ENCODE assay signal across 8 cellular contexts in the genomic region with DNA sequence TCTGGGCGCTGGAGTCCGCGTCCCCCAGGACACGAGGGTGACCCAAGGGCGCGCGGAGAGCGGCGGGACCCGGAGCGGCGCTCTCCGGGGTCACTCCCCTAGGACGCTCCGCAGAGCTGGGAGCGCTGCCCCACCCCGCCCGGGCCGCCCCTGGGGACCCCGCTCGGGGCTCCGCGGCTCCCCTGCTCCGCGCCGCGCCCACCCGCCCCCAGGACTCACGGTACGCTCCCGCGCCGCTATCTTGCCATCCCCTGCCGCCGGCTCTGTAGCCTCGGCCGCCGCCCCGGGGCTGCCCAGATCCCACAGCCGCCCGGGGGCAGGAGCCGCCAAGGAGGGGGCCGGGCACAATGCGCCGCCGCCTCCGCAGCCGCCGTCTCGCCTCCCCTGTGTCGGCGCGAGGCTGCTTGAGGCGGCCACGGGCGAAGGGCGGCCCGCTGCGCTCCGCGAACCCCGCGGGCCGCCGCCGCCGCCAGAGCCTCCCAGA. TPM values are rescaled to one million over a fixed set of nuclear protein-coding genes. Genes with fewer than 3 reads are reported as not detected.
DNase-seq lines count a peak whose midpoint lies in the region; ATAC-seq and TF ChIP-seq lines count a peak whose summit lies in the region.

No MANE protein-coding gene starts in this region.

- POLR2A ChIA-PET in AG04449 (lab: Yijun Ruan, JAX), result no interaction called here
- POLR2A ChIA-PET in HEK293 (lab: Yijun Ruan, JAX), result no interaction called here
- POLR2A ChIA-PET in activated CD8-positive, alpha-beta T cell treated with anti-CD3 and anti-CD28 coated beads, Interleukin-2, amount 10 ng/mL, durations not matched to agents 7 days and 5 days (lab: Charles Lee), result no interaction called here

- H3K4me1 Mint-ChIP-seq in activated CD8-positive, alpha-beta T cell treated with anti-CD3 and anti-CD28 coated beads, Interleukin-2, amount 10 ng/mL, durations not matched to agents 7 days and 5 days (ENCODE audit: low read depth), result peaks cover 13% of the 10 kb centered on the region

- no peak for TF ChIP-seq EP300 in sigmoid colon (IDR thresholded peaks at IDR 0.05)

- H3K4me3 ChIP-seq in AG04449 (ENCODE audit: low read depth, low read length), result peak overlapping the region; percentile 76
- peak overlapping the region; percentile 91 for H3K4me3 ChIP-seq in HEK293 (ENCODE audit: low read depth, low read length)
- H3K4me3 ChIP-seq in sigmoid colon, result peak overlapping the region; percentile 59 to 95 (median 82)

- TF ChIP-seq CTCF in AG04449 (IDR thresholded peaks at IDR 0.05; ENCODE audit: insufficient read depth, low read length, missing control alignments) (no peak), HEK293 (tag by site-specific recombination; IDR thresholded peaks at IDR 0.05) (no peak), sigmoid colon (IDR thresholded peaks at IDR 0.05) (no peak)

- WGBS in sigmoid colon, 2 donors, result 2 to 4% methylated on average over 67 of the region's 67 CpGs

- H3K36me3 ChIP-seq in HEK293 (ENCODE audit: control insufficient read depth in 2 of 2, insufficient read depth in 1 of 2, low read length in 2 of 2) (no peaks in the 10 kb centered on the region), sigmoid colon (no peaks in the 10 kb centered on the region)

- no peaks in the 10 kb centered on the region for H3K27me3 ChIP-seq in sigmoid colon

- H3K27ac Mint-ChIP-seq in activated CD8-positive, alpha-beta T cell treated with anti-CD3 and anti-CD28 coated beads, Interleukin-2, amount 10 ng/mL, durations not matched to agents 7 days and 5 days, result no peak overlapping the region

- H3K9me3 ChIP-seq in HEK293 (ENCODE audit: control insufficient read depth, insufficient read depth, low read depth, low read length) (no peaks in the 10 kb centered on the region), sigmoid colon (no peaks in the 10 kb centered on the region)

- no peaks in the 10 kb centered on the region for H3K9me3 Mint-ChIP-seq in activated CD8-positive, alpha-beta T cell treated with anti-CD3 and anti-CD28 coated beads, Interleukin-2, amount 10 ng/mL, durations not matched to agents 7 days and 5 days (ENCODE audit: insufficient read depth)

- ATAC-seq in activated CD8-positive, alpha-beta T cell treated with anti-CD3 and anti-CD28 coated beads, Interleukin-2, amount 10 ng/mL, durations not matched to agents 7 days and 5 days, result peak; percentile 26
- ATAC-seq in Right ventricle myocardium superior (ENCODE audit: poor library complexity), result peak; percentile 61

- no peak for TF ChIP-seq POLR2A in sigmoid colon (IDR thresholded peaks at IDR 0.05)

- H3K27ac ChIP-seq in HEK293 (ENCODE audit: extremely low read depth, low read depth, low read length) (peak overlapping the region; percentile 72; the same call in 1 of the 2 replicates), sigmoid colon (peak overlapping the region; percentile 93 to 98 (median 98))

- no peak for DNase-seq in AG04449 (ENCODE audit: low read depth, low spot score)
- no peak for DNase-seq in activated CD8-positive, alpha-beta T cell treated with anti-CD3 and anti-CD28 coated beads, Interleukin-2, amount 10 ng/mL, durations not matched to agents 7 days and 5 days
- DNase-seq in Right ventricle myocardium superior, result no peak
- DNase-seq in sigmoid colon, result no peak
- no peak for DNase-seq in effector CD4-positive, alpha-beta T cell
- DNase-seq in H4 (ENCODE audit: low spot score), result no peak
- DNase-seq in NCI-H82 treated with DMSO at 0.1 percent for 48 hours (lab: John Stamatoyannopoulos, UW; ENCODE audit: unreplicated experiment), result no peak

- H3K27me3 Mint-ChIP-seq in activated CD8-positive, alpha-beta T cell treated with anti-CD3 and anti-CD28 coated beads, Interleukin-2, amount 10 ng/mL, durations not matched to agents 7 days and 5 days (ENCODE audit: low read depth), result peaks cover 61% of the 10 kb centered on the region

- no peaks in the 10 kb centered on the region for H3K36me3 Mint-ChIP-seq in activated CD8-positive, alpha-beta T cell treated with anti-CD3 and anti-CD28 coated beads, Interleukin-2, amount 10 ng/mL, durations not matched to agents 7 days and 5 days (ENCODE audit: low read depth)

- intact Hi-C loops in Right ventricle myocardium superior (cut with DNase I) (loop anchor here (5.0 to 10.0 kb wide), 2 partner anchors 111 to 249 kb away; no protein-coding TSS in a partner anchor), sigmoid colon (cut with DNase I) (loop anchor here (2.0 to 10.0 kb wide), 6 partner anchors 89 to 939 kb away; a partner anchor contains a TSS)

- CTCF ChIA-PET in AG04449 (lab: Yijun Ruan, JAX), result interaction anchor here (1.0 to 5.6 kb wide), 6 partner anchors 10 to 253 kb away, joined by 3 to 102 read pairs (median 18); no protein-coding TSS in a partner anchor
- CTCF ChIA-PET in HEK293 (lab: Yijun Ruan, JAX), result interaction anchor here (1.1 to 5.2 kb wide), 5 partner anchors 10 to 252 kb away, joined by 3 to 44 read pairs (median 7); no protein-coding TSS in a partner anchor
- CTCF ChIA-PET in activated CD8-positive, alpha-beta T cell treated with anti-CD3 and anti-CD28 coated beads, Interleukin-2, amount 10 ng/mL, durations not matched to agents 7 days and 5 days (lab: Charles Lee), result no interaction called here

- H3K4me1 ChIP-seq in HEK293 (ENCODE audit: control insufficient read depth, insufficient read depth, low read length), result peaks cover 24% of the 10 kb centered on the region
- H3K4me1 ChIP-seq in sigmoid colon, result peaks cover 0 to 29% (median 12%) of the 10 kb centered on the region in 4 donors

- H3K4me3 Mint-ChIP-seq in activated CD8-positive, alpha-beta T cell treated with anti-CD3 and anti-CD28 coated beads, Interleukin-2, amount 10 ng/mL, durations not matched to agents 7 days and 5 days, result no peak overlapping the region

TF ChIP-seq in HEK293, 187 proteins besides CTCF, POLR2A, EP300 and RAD21 (continues in another document):
- 0 out of 2 replicates have a peak, but pooled peaks have one; percentile 36 for TF ChIP-seq BCL11B (tag by site-specific recombination; IDR thresholded peaks at IDR 0.05; ENCODE audit: low read depth)
- TF ChIP-seq ZSCAN30 (tag by site-specific recombination; IDR thresholded peaks at IDR 0.05), result 0 out of 2 replicates have a peak, but pooled peaks have one; percentile 19
- 0 out of 2 replicates have a peak, but pooled peaks have one; percentile 56 for TF ChIP-seq ZNF677 (tag by site-specific recombination; IDR thresholded peaks at IDR 0.05)
- TF ChIP-seq GFI1B (tag by site-specific recombination; IDR thresholded peaks at IDR 0.05), result no peak
- TF ChIP-seq, protein P1, sequence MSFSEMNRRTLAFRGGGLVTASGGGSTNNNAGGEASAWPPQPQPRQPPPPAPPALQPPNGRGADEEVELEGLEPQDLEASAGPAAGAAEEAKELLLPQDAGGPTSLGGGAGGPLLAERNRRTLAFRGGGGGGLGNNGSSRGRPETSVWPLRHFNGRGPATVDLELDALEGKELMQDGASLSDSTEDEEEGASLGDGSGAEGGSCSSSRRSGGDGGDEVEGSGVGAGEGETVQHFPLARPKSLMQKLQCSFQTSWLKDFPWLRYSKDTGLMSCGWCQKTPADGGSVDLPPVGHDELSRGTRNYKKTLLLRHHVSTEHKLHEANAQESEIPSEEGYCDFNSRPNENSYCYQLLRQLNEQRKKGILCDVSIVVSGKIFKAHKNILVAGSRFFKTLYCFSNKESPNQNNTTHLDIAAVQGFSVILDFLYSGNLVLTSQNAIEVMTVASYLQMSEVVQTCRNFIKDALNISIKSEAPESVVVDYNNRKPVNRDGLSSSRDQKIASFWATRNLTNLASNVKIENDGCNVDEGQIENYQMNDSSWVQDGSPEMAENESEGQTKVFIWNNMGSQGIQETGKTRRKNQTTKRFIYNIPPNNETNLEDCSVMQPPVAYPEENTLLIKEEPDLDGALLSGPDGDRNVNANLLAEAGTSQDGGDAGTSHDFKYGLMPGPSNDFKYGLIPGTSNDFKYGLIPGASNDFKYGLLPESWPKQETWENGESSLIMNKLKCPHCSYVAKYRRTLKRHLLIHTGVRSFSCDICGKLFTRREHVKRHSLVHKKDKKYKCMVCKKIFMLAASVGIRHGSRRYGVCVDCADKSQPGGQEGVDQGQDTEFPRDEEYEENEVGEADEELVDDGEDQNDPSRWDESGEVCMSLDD (tag by site-specific recombination; IDR thresholded peaks at IDR 0.05), result 0 out of 2 replicates have a peak, but pooled peaks have one; percentile 25
- no peak for TF ChIP-seq YY1 (tag by site-specific recombination; IDR thresholded peaks at IDR 0.05)
- TF ChIP-seq ZNF76 (tag by site-specific recombination; IDR thresholded peaks at IDR 0.05; ENCODE audit: borderline replicate concordance, low read depth), result peak; percentile 1; the same call in 1 of the 2 replicates
- TF ChIP-seq ZNF423 (tag by site-specific recombination; IDR thresholded peaks at IDR 0.05), result peak; percentile 90
- 0 out of 2 replicates have a peak, but pooled peaks have one; percentile 9 for TF ChIP-seq ZNF660 (tag by site-specific recombination; IDR thresholded peaks at IDR 0.05)
- no peak for TF ChIP-seq ZNF350 (tag by site-specific recombination; IDR thresholded peaks at IDR 0.05)
- 0 out of 2 replicates have a peak, but pooled peaks have one; percentile 11 for TF ChIP-seq KLF1 (tag by site-specific recombination; IDR thresholded peaks at IDR 0.05)

RNA-seq across cellular contexts. Expression of a gene that starts 0.3 kb away (rescaled TPM):
- not detected for total RNA-seq in activated CD8-positive, alpha-beta T cell treated with anti-CD3 and anti-CD28 coated beads, Interleukin-2, amount 10 ng/mL, durations not matched to agents 7 days and 5 days
- total RNA-seq in Right ventricle myocardium superior (53.2 TPM), sigmoid colon (10 to 100 TPM; 43.0 to 79.6 (median 66.5) TPM)
- 1 to 10 TPM in 2 of 3 donors, under 1 TPM in 1; 0.23 to 6.7 (median 1.2) TPM for polyA plus RNA-seq in sigmoid colon
- total RNA-seq in H4 (2014; rRNA removed; shearing (Covaris generic)), result 25.1 and 31.2 TPM in 2 replicates

Comparison
In these comparisons a context has a peak if more than half of its experiments do, and no peak if none do; other contexts are left out.
1. RNA of a gene that starts 0.3 kb away (total RNA-seq): 43.0 to 79.6 TPM in sigmoid colon, 53.2 TPM in Right ventricle myocardium superior (single experiment) and 25.1 to 31.2 TPM in H4; not detected in activated CD8-positive, alpha-beta T cell treated with anti-CD3 and anti-CD28 coated beads, Interleukin-2, amount 10 ng/mL, durations not matched to agents 7 days and 5 days; every median in the first group is over 10 times any median in the second.
2. Peak in every context shown above with its lines, with median percentiles within 50 percentile points of each other: H3K4me3 ChIP-seq.